ENCODE assay signal across 21 cellular contexts in genomic region chr16:26777821-26778220, GRCh38.
DNase-seq lines count a peak whose midpoint lies in the region; ATAC-seq, FAIRE-seq and TF ChIP-seq lines count a peak whose summit lies in the region.
"Had no signal": no experiment of that assay in that cellular context is flagged by ENCODE, and none has a peak within 500 bp of the region (broad histone marks: within the 10 kb centered on the region; RNA-seq: fewer than 3 reads in every experiment).

No MANE protein-coding gene starts in this region.

- H3K36me3 Mint-ChIP-seq in activated CD4-positive, alpha-beta T cell treated with anti-CD3 and anti-CD28 coated beads, Interleukin-2, amount 10 ng/mL, durations not matched to agents 24 days and 14 days (ENCODE audit: low read depth) = no peaks in the 10 kb centered on the region
- H3K36me3 Mint-ChIP-seq: CD8-positive, alpha-beta T cell had no signal

- H4K5ac ChIP-seq in H1 (ENCODE audit: insufficient read length, low read depth, low read length) = no peak overlapping the region

- H3K14ac ChIP-seq in H1 (ENCODE audit: insufficient read length) = no peak overlapping the region

- TF ChIP-seq RAD21 in H1 (IDR thresholded peaks at IDR 0.05 in 1 of 2, conservative IDR thresholded peaks at IDR 0.05 in 1 of 2; ENCODE audit: low read depth in 2 of 2, low read length in 2 of 2) (no peak), HepG2 (CRISPR knock-in tag; IDR thresholded peaks at IDR 0.05) (no peak)

- H3K4me3 ChIP-seq in H1 (ENCODE audit: extremely low read depth in 1 of 4, insufficient read depth in 2 of 4, low read depth in 3 of 4, low read length in 4 of 4) = no peak overlapping the region
- no peak overlapping the region for H3K4me3 ChIP-seq in HepG2 (replicated peaks in 1 of 3; ENCODE audit: insufficient read depth in 1 of 3, low read depth in 2 of 3, low read length in 3 of 3)
- H3K4me3 ChIP-seq: A549; BLaER1 treated with 17β-estradiol and CSF1 and Interleukin-3, amounts not matched to agents 10 nM and 100 nM had no signal

- H4K20me1 ChIP-seq in H1 (replicated peaks in 1 of 2; ENCODE audit: control insufficient read depth in 1 of 2, insufficient read depth in 2 of 2, low read length in 2 of 2) = peaks cover 0 to 3% of the 10 kb centered on the region in 2 experiments
- H4K20me1 ChIP-seq in HepG2 (ENCODE audit: insufficient read depth, low read length) = no peaks in the 10 kb centered on the region
- H4K20me1 ChIP-seq: BLaER1 treated with 17β-estradiol and CSF1 and Interleukin-3, amounts not matched to agents 10 nM and 100 nM had no signal

- H3K79me1 ChIP-seq in H1 (ENCODE audit: low read depth, low read length) = no peaks in the 10 kb centered on the region

- peaks cover 2% of the 10 kb centered on the region for H3K4me1 Mint-ChIP-seq in activated CD4-positive, alpha-beta T cell treated with anti-CD3 and anti-CD28 coated beads, Interleukin-2, amount 10 ng/mL, durations not matched to agents 24 days and 14 days
- H3K4me1 Mint-ChIP-seq: B cell had no signal

- H3K27me3 ChIP-seq in H1 (replicated peaks in 1 of 4; ENCODE audit: control insufficient read depth in 3 of 4, extremely low read depth in 1 of 4, insufficient read depth in 3 of 4, low read length in 3 of 4) (no peaks in the 10 kb centered on the region), HepG2 (ENCODE audit: control insufficient read depth in 1 of 2, insufficient read depth in 2 of 2, low read length in 2 of 2) (no peaks in the 10 kb centered on the region)
- H3K27me3 ChIP-seq: BLaER1 treated with 17β-estradiol and CSF1 and Interleukin-3, amounts not matched to agents 10 nM and 100 nM had no signal

- BruUV-seq in HepG2 (replicated peaks; lab: Mats Ljungman, UMichigan) = no TSS peak

- no peak for TF ChIP-seq EP300 in H1 (IDR thresholded peaks at IDR 0.05; ENCODE audit: borderline replicate concordance in 1 of 2, low read depth in 2 of 2, low read length in 2 of 2)
- no peak for TF ChIP-seq EP300 in HepG2 (IDR thresholded peaks at IDR 0.05; ENCODE audit: low read depth in 2 of 2, low read length in 2 of 2)
- no peak for TF ChIP-seq EP300 in HepG2 (CRISPR knock-in tag; IDR thresholded peaks at IDR 0.05; ENCODE audit: borderline replicate concordance)

- no peak overlapping the region for H4K8ac ChIP-seq in H1 (ENCODE audit: extremely low read depth, insufficient read depth, low read length)

- intact Hi-C loops in activated CD4-positive, alpha-beta T cell treated with anti-CD3 and anti-CD28 coated beads, Interleukin-2, amount 10 ng/mL, durations not matched to agents 24 days and 14 days (cut with micrococcal nuclease) = loop anchor here (10.0 kb wide), 1 partner anchor 103 kb away; no protein-coding TSS in a partner anchor
- intact Hi-C loops in HepG2 (cut with micrococcal nuclease; ENCODE audit: unreplicated experiment) = no loop called here

- 0 out of 2 replicates have a peak overlapping the region, but pooled peaks have one; percentile 8 for H2AK5ac ChIP-seq in H1 (ENCODE audit: low read depth, low read length)

- TF ChIP-seq POLR2A in H1 (IDR thresholded peaks at IDR 0.05; ENCODE audit: control extremely low read depth in 1 of 2, low read depth in 2 of 2, low read length in 2 of 2) (no peak), HepG2 (IDR thresholded peaks at IDR 0.05; ENCODE audit: insufficient read depth in 1 of 2, low read depth in 2 of 2, low read length in 2 of 2) (no peak)

- H3K4me1 ChIP-seq in H1 (replicated peaks in 1 of 4; ENCODE audit: control insufficient read depth in 3 of 4, insufficient read depth in 4 of 4, low read length in 3 of 4) (no peaks in the 10 kb centered on the region), HepG2 (ENCODE audit: insufficient read depth, low read length) (no peaks in the 10 kb centered on the region)
- H3K4me1 ChIP-seq: A549, Caco-2 had no signal

- peaks cover 14% of the 10 kb centered on the region for H3K9me3 Mint-ChIP-seq in activated CD4-positive, alpha-beta T cell treated with anti-CD3 and anti-CD28 coated beads, Interleukin-2, amount 10 ng/mL, durations not matched to agents 24 days and 14 days
- H3K9me3 Mint-ChIP-seq: CD4-positive, alpha-beta T cell had no signal

- H3K4me2 ChIP-seq in H1 (ENCODE audit: insufficient read depth in 1 of 2, low read depth in 2 of 2, low read length in 2 of 2) (no peak overlapping the region), HepG2 (ENCODE audit: low read depth, low read length) (no peak overlapping the region)
- H3K4me2 ChIP-seq: A549; BLaER1 treated with 17β-estradiol and CSF1 and Interleukin-3, amounts not matched to agents 10 nM and 100 nM had no signal

- WGBS in H1 (ENCODE audit: extremely low coverage in 1 of 2, insufficient coverage in 1 of 2, insufficient read length in 1 of 2, insufficient replicate concordance in 2 of 2, low coverage in 1 of 2, low lambda C conversion rate in 2 of 2, missing lambda C conversion rate in 1 of 2), 2 experiments = 82% methylated on average over 4 of the region's 4 CpGs; no CpG with 5 or more reads in 1 of the 2 experiments
- WGBS in HepG2 (ENCODE audit: low lambda C conversion rate) = 8% methylated on average over 4 of the region's 4 CpGs

- no peak overlapping the region for H2AFZ ChIP-seq in H1 (ENCODE audit: low read length)
- H2AFZ ChIP-seq in HepG2 (ENCODE audit: low read length) = no peak overlapping the region

- no peak overlapping the region for H3K23ac ChIP-seq in H1 (ENCODE audit: insufficient read length)

- DNase-seq in H1 (ENCODE audit: low read depth in 1 of 2, low spot score in 2 of 2) = no peak
- peak; percentile 13 for DNase-seq in inferior parietal cortex (ENCODE audit: extremely low spot score)
- DNase-seq in superior temporal gyrus (ENCODE audit: extremely low spot score) = peak; percentile 24
- no peak for DNase-seq in activated CD4-positive, alpha-beta T cell treated with anti-CD3 and anti-CD28 coated beads, Interleukin-2, amount 10 ng/mL, durations not matched to agents 24 days and 14 days
- DNase-seq in HepG2 (ENCODE audit: low spot score) = no peak
- DNase-seq: AML-193; Caco-2; Calu3; CD4-positive, alpha-beta T cell; CD8-positive, alpha-beta T cell; DMS79 treated with DMSO at 0.1 percent for 48 hours; GF-D8 had no signal

- POLR2A ChIA-PET in H1 (lab: Charles Lee; ENCODE audit: partially characterized antibody) = no interaction called here
- POLR2A ChIA-PET in HepG2 (lab: Yijun Ruan, JAX) = no interaction called here

- no peak overlapping the region for H2BK120ac ChIP-seq in H1 (replicated peaks; ENCODE audit: low read depth, low read length)

- H2BK20ac ChIP-seq in H1 (ENCODE audit: low read length) = no peak overlapping the region

- no peak overlapping the region for H3K9ac ChIP-seq in H1 (replicated peaks in 1 of 4; ENCODE audit: extremely low read depth in 1 of 4, low read depth in 3 of 4, low read length in 3 of 4)
- H3K9ac ChIP-seq in HepG2 (ENCODE audit: insufficient read depth, low read depth, low read length) = no peak overlapping the region
- H3K9ac ChIP-seq: BLaER1 treated with 17β-estradiol and CSF1 and Interleukin-3, amounts not matched to agents 10 nM and 100 nM had no signal

- no peak overlapping the region for H3K27ac ChIP-seq in H1 (ENCODE audit: low read depth, low read length)
- no peak overlapping the region for H3K27ac ChIP-seq in HepG2 (ENCODE audit: extremely low read length, insufficient read depth, low read length)
- H3K27ac ChIP-seq: 22Rv1; A549; BLaER1 treated with 17β-estradiol and CSF1 and Interleukin-3, amounts not matched to agents 10 nM and 100 nM; C4-2B had no signal

- no peak overlapping the region for H2BK5ac ChIP-seq in H1 (ENCODE audit: low read depth, low read length)

- in situ Hi-C loops in HepG2 (cut with HindIII; ENCODE audit: extremely low pct_ligation_motif_present, low pct_unique_long_range_greater_than_20kb) = no loop called here

- H3K79me2 ChIP-seq in H1 (ENCODE audit: control insufficient read depth in 1 of 2, insufficient read depth in 2 of 2, low read length in 2 of 2) (no peaks in the 10 kb centered on the region), HepG2 (ENCODE audit: insufficient read depth, low read length) (no peaks in the 10 kb centered on the region)

- no peak for FAIRE-seq in H1 (lab: Jason Lieb, UNC)
- no peak for FAIRE-seq in HepG2 (lab: Jason Lieb, UNC)
- FAIRE-seq: A549, D721Med, G401.6, GM12891, GM19239 had no signal

- H3K36me3 ChIP-seq in H1 (ENCODE audit: control insufficient read depth in 2 of 4, insufficient read depth in 4 of 4, low read length in 3 of 4) = no peaks in the 10 kb centered on the region
- no peaks in the 10 kb centered on the region for H3K36me3 ChIP-seq in HepG2 (replicated peaks in 1 of 2; ENCODE audit: control insufficient read depth in 1 of 2, insufficient read depth in 2 of 2, low read length in 2 of 2)
- H3K36me3 ChIP-seq: BLaER1 treated with 17β-estradiol and CSF1 and Interleukin-3, amounts not matched to agents 10 nM and 100 nM had no signal

- H3K56ac ChIP-seq in H1 (replicated peaks; ENCODE audit: insufficient read length, low read depth, low read length) = no peak overlapping the region

- no peak overlapping the region for H3K18ac ChIP-seq in H1 (ENCODE audit: extremely low read depth, low read length)

- CTCF ChIA-PET in H1 (lab: Charles Lee; ENCODE audit: partially characterized antibody) (no interaction called here), HepG2 (lab: Yijun Ruan, JAX; ENCODE audit: low intra/inter-chr PET ratio, low total read pairs) (no interaction called here)

- H3K4ac ChIP-seq in H1 (replicated peaks; ENCODE audit: insufficient read length, low read depth, low read length) = no peak overlapping the region

- no peak overlapping the region for H3K4me3 Mint-ChIP-seq in activated CD4-positive, alpha-beta T cell treated with anti-CD3 and anti-CD28 coated beads, Interleukin-2, amount 10 ng/mL, durations not matched to agents 24 days and 14 days
- H3K4me3 Mint-ChIP-seq: B cell; CD4-positive, alpha-beta T cell; CD8-positive, alpha-beta T cell had no signal

- no peak for TF ChIP-seq CTCF in H1 (IDR thresholded peaks at IDR 0.05; ENCODE audit: control extremely low read depth in 1 of 3, insufficient read depth in 1 of 3, low read depth in 1 of 3, low read length in 3 of 3)
- TF ChIP-seq CTCF in HepG2 (CRISPR knock-in tag; IDR thresholded peaks at IDR 0.05) = no peak

- no peak overlapping the region for H4K91ac ChIP-seq in H1 (replicated peaks; ENCODE audit: insufficient read length, low read length)

- no peak overlapping the region for H2BK12ac ChIP-seq in H1 (ENCODE audit: low read depth, low read length)

- no peak overlapping the region for H2BK15ac ChIP-seq in H1 (ENCODE audit: low read length)

- H3K23me2 ChIP-seq in H1 (ENCODE audit: low read depth, low read length) = no peaks in the 10 kb centered on the region

- ATAC-seq in HepG2 = no peak
- ATAC-seq: A549; CD8-positive, alpha-beta T cell had no signal

- peaks cover 29% of the 10 kb centered on the region for H3K27me3 Mint-ChIP-seq in activated CD4-positive, alpha-beta T cell treated with anti-CD3 and anti-CD28 coated beads, Interleukin-2, amount 10 ng/mL, durations not matched to agents 24 days and 14 days

- no peaks in the 10 kb centered on the region for H3K9me3 ChIP-seq in H1 (ENCODE audit: insufficient read depth in 2 of 2, low read depth in 1 of 2, low read length in 1 of 2)
- no peaks in the 10 kb centered on the region for H3K9me3 ChIP-seq in HepG2 (ENCODE audit: low read length)
- H3K9me3 ChIP-seq: A549, Caco-2 had no signal

- H3K27ac Mint-ChIP-seq in activated CD4-positive, alpha-beta T cell treated with anti-CD3 and anti-CD28 coated beads, Interleukin-2, amount 10 ng/mL, durations not matched to agents 24 days and 14 days = no peak overlapping the region
- H3K27ac Mint-ChIP-seq: B cell; CD4-positive, alpha-beta T cell; CD8-positive, alpha-beta T cell had no signal

Comparison
In these comparisons a context has a peak if more than half of its experiments do, and no peak if none do; other contexts are left out.
1. DNase-seq: peak in inferior parietal cortex (single experiment) and superior temporal gyrus (single experiment); none in H1 (0 of 2), activated CD4-positive, alpha-beta T cell treated with anti-CD3 and anti-CD28 coated beads, Interleukin-2, amount 10 ng/mL, durations not matched to agents 24 days and 14 days (single experiment) and HepG2 (single experiment).